10 cellular contexts compared by ENCODE assay signal in genomic region chr20:33909331-33909921, GRCh38.
DNase-seq lines count a peak whose midpoint lies in the region; ATAC-seq and TF ChIP-seq lines count a peak whose summit lies in the region.
"Had no signal": no experiment of that assay in that cellular context is flagged by ENCODE, and none has a peak within 500 bp of the region (broad histone marks: within the 10 kb centered on the region; RNA-seq: fewer than 3 reads in every experiment).

No MANE protein-coding gene starts in this region.

- no peak for ATAC-seq in CD8-positive, alpha-beta T cell

- no peak overlapping the region for H3K27ac ChIP-seq in CD8-positive, alpha-beta T cell (ENCODE audit: low read depth, low read length)

- peaks cover 34% of the 10 kb centered on the region for H3K4me1 ChIP-seq in adipocyte (ENCODE audit: control insufficient read depth, insufficient read depth, low read length)
- no peaks in the 10 kb centered on the region for H3K4me1 ChIP-seq in CD8-positive, alpha-beta T cell (ENCODE audit: insufficient read depth, low read length)

- no peaks in the 10 kb centered on the region for H3K9me3 ChIP-seq in adipocyte (ENCODE audit: control insufficient read depth, low read length)
- H3K9me3 ChIP-seq in CD8-positive, alpha-beta T cell (ENCODE audit: low read length) = no peaks in the 10 kb centered on the region

- TF ChIP-seq CTCF in kidney epithelial cell (IDR thresholded peaks at IDR 0.05; ENCODE audit: insufficient read depth, low read length, poor library complexity, severe bottlenecking) = no peak
- TF ChIP-seq CTCF in CD8-positive, alpha-beta T cell (IDR thresholded peaks at IDR 0.05) = no peak

- POLR2A ChIA-PET in CD8-positive, alpha-beta T cell (lab: Charles Lee) = interaction anchor here (0.7 kb wide), 1 partner anchor 31 kb away, joined by 3 read pairs; no protein-coding TSS in a partner anchor

- DNase-seq in ACHN = peak; percentile 78
- DNase-seq in HuH-7.5 (ENCODE audit: low spot score) = peak; percentile 83
- peak; percentile 95 for DNase-seq in adipocyte (ENCODE audit: low read depth)
- peak; percentile 50 for DNase-seq in kidney epithelial cell (ENCODE audit: low read depth)
- DNase-seq in posterior vena cava (ENCODE audit: low spot score) = no peak
- DNase-seq in head of caudate nucleus = no peak
- DNase-seq in CD8-positive, alpha-beta T cell = no peak
- DNase-seq in central memory CD4-positive, alpha-beta T cell = no peak
- DNase-seq: DND-41 had no signal

- H3K36me3 ChIP-seq in adipocyte (ENCODE audit: control insufficient read depth, insufficient read depth, low read length, severe bottlenecking) = no peaks in the 10 kb centered on the region
- H3K36me3 ChIP-seq in kidney epithelial cell (ENCODE audit: control insufficient read depth, insufficient read depth, low read length) = no peaks in the 10 kb centered on the region
- no peaks in the 10 kb centered on the region for H3K36me3 ChIP-seq in CD8-positive, alpha-beta T cell (ENCODE audit: insufficient read depth, low read length)

- in situ Hi-C loops in ACHN (cut with HindIII; ENCODE audit: low pct_ligation_motif_present, low pct_unique_long_range_greater_than_20kb, low sequenced_read_pairs) = no loop called here

- CTCF ChIA-PET in CD8-positive, alpha-beta T cell (lab: Charles Lee) = no interaction called here

- no peak overlapping the region for H3K4me3 Mint-ChIP-seq in CD8-positive, alpha-beta T cell
- H3K4me3 Mint-ChIP-seq: activated T-helper 1 cell treated with anti-CD3 and anti-CD28 coated beads, Interleukin-12 subunit alpha, Interleukin-12 subunit beta, Interleukin-2, Interleukin-4 antibody, amounts not matched to agents 30 ng/mL and 10 ng/mL and 1 ng/mL, durations not matched to agents 14 hours and 24 hours and 36 hours had no signal

- peak overlapping the region; percentile 79 for H3K9ac ChIP-seq in adipocyte (ENCODE audit: low read length)

- no peaks in the 10 kb centered on the region for H3K9me3 Mint-ChIP-seq in CD8-positive, alpha-beta T cell
- H3K9me3 Mint-ChIP-seq: activated T-helper 1 cell treated with anti-CD3 and anti-CD28 coated beads, Interleukin-12 subunit alpha, Interleukin-12 subunit beta, Interleukin-2, Interleukin-4 antibody, amounts not matched to agents 30 ng/mL and 10 ng/mL and 1 ng/mL, durations not matched to agents 14 hours and 24 hours and 36 hours had no signal

- H3K27me3 Mint-ChIP-seq in CD8-positive, alpha-beta T cell (ENCODE audit: low read depth) = peaks cover 3% of the 10 kb centered on the region

- no peaks in the 10 kb centered on the region for H3K4me1 Mint-ChIP-seq in CD8-positive, alpha-beta T cell (ENCODE audit: low read depth)

- no peaks in the 10 kb centered on the region for H3K36me3 Mint-ChIP-seq in CD8-positive, alpha-beta T cell

- H3K27ac Mint-ChIP-seq in CD8-positive, alpha-beta T cell = no peak overlapping the region
- H3K27ac Mint-ChIP-seq: activated T-helper 1 cell treated with anti-CD3 and anti-CD28 coated beads, Interleukin-12 subunit alpha, Interleukin-12 subunit beta, Interleukin-2, Interleukin-4 antibody, amounts not matched to agents 30 ng/mL and 10 ng/mL and 1 ng/mL, durations not matched to agents 14 hours and 24 hours and 36 hours had no signal

- H3K4me3 ChIP-seq in adipocyte (ENCODE audit: low read length) = peak overlapping the region; percentile 43
- no peak overlapping the region for H3K4me3 ChIP-seq in kidney epithelial cell (ENCODE audit: low read depth, low read length)
- no peak overlapping the region for H3K4me3 ChIP-seq in CD8-positive, alpha-beta T cell (ENCODE audit: low read depth, low read length)

- H3K27me3 ChIP-seq in adipocyte (replicated peaks; ENCODE audit: control insufficient read depth, insufficient read depth, low read length) = no peaks in the 10 kb centered on the region
- H3K27me3 ChIP-seq in kidney epithelial cell (ENCODE audit: control insufficient read depth, insufficient read depth, low read length) = no peaks in the 10 kb centered on the region
- no peaks in the 10 kb centered on the region for H3K27me3 ChIP-seq in CD8-positive, alpha-beta T cell (ENCODE audit: insufficient read depth, low read length)

- intact Hi-C loops in posterior vena cava (cut with DNase I) = no loop called here
- intact Hi-C loops in head of caudate nucleus (cut with DNase I) = no loop called here
- intact Hi-C loops in CD8-positive, alpha-beta T cell (cut with DNase I, micrococcal nuclease) = no loop called here

Comparison
In these comparisons a context has a peak if more than half of its experiments do, and no peak if none do; other contexts are left out.
1. DNase-seq: peak in ACHN (single experiment), HuH-7.5 (single experiment), adipocyte (single experiment) and kidney epithelial cell (single experiment); none in posterior vena cava (single experiment), head of caudate nucleus (0 of 42), CD8-positive, alpha-beta T cell (0 of 7) and central memory CD4-positive, alpha-beta T cell (single experiment).